Comparison of ENCODE assay signal across 22 cellular contexts in genomic region chr18:25187582-25188291, GRCh38.
"Had no signal": no experiment of that assay in that cellular context is flagged by ENCODE, and none has a peak within 500 bp of the region (broad histone marks: within the 10 kb centered on the region; RNA-seq: fewer than 3 reads in every experiment).

No MANE protein-coding gene starts in this region.

- H3K4me1 ChIP-seq: tibial artery, uterus had no signal

- H3K27me3 Mint-ChIP-seq: activated CD8-positive, alpha-beta T cell treated with anti-CD3 and anti-CD28 coated beads for 36 hours; activated T-cell treated with anti-CD3 and anti-CD28 coated beads, Interleukin-2, amount 50 U/mL, for 24 hours had no signal

- DNase-seq: activated CD4-positive, alpha-beta T cell treated with anti-CD3 and anti-CD28 coated beads for 48 hours; activated CD4-positive, CD25-positive, alpha-beta regulatory T cell; activated CD8-positive, alpha-beta T cell treated with anti-CD3 and anti-CD28 coated beads for 36 hours; activated naive CD4-positive, alpha-beta T cell treated with anti-CD3 and anti-CD28 coated beads for 36 hours; activated T-cell treated with anti-CD3 and anti-CD28 coated beads, Interleukin-2, amount 50 U/mL, for 24 hours; brain microvascular endothelial cell; central memory CD4-positive, alpha-beta T cell; cortex of kidney; effector CD4-positive, alpha-beta T cell; immature natural killer cell; kidney glomerular epithelial cell; left ventricle myocardium inferior; mammary epithelial cell; naive thymus-derived CD4-positive, alpha-beta T cell; posterior cingulate gyrus; stimulated activated CD4-positive, alpha-beta T cell treated with anti-CD3 and anti-CD28 coated beads, Interleukin-2, amount 100 ng/mL, for 24 hours; stimulated activated naive CD4-positive, alpha-beta T cell treated with Interleukin-2 at 50 U/mL for 16 hours; T-helper 1 cell; T-helper 9 cell; tibial artery; uterus had no signal

- H3K27me3 ChIP-seq: brain microvascular endothelial cell, tibial artery, uterus had no signal

- H3K4me3 Mint-ChIP-seq: activated CD8-positive, alpha-beta T cell treated with anti-CD3 and anti-CD28 coated beads for 36 hours; activated naive CD4-positive, alpha-beta T cell treated with anti-CD3 and anti-CD28 coated beads for 36 hours; activated T-cell treated with anti-CD3 and anti-CD28 coated beads, Interleukin-2, amount 50 U/mL, for 24 hours; immature natural killer cell; naive thymus-derived CD4-positive, alpha-beta T cell had no signal

- H3K27ac Mint-ChIP-seq: activated CD8-positive, alpha-beta T cell treated with anti-CD3 and anti-CD28 coated beads for 36 hours; activated naive CD4-positive, alpha-beta T cell treated with anti-CD3 and anti-CD28 coated beads for 36 hours; activated T-cell treated with anti-CD3 and anti-CD28 coated beads, Interleukin-2, amount 50 U/mL, for 24 hours; immature natural killer cell; naive thymus-derived CD4-positive, alpha-beta T cell had no signal

- H3K4me3 ChIP-seq: left ventricle myocardium inferior, tibial artery, uterus had no signal

- ATAC-seq: activated CD8-positive, alpha-beta T cell treated with anti-CD3 and anti-CD28 coated beads for 36 hours; esophagus mucosa had no signal

- H3K4me1 Mint-ChIP-seq: immature natural killer cell; naive thymus-derived CD4-positive, alpha-beta T cell had no signal

- H3K36me3 Mint-ChIP-seq: immature natural killer cell; naive thymus-derived CD4-positive, alpha-beta T cell had no signal

- H3K27ac ChIP-seq: brain microvascular endothelial cell, left ventricle myocardium inferior, tibial artery, uterus had no signal

- H3K36me3 ChIP-seq: brain microvascular endothelial cell, left ventricle myocardium inferior, tibial artery, uterus had no signal

- H3K9me3 Mint-ChIP-seq: activated CD8-positive, alpha-beta T cell treated with anti-CD3 and anti-CD28 coated beads for 36 hours; activated naive CD4-positive, alpha-beta T cell treated with anti-CD3 and anti-CD28 coated beads for 36 hours; activated T-cell treated with anti-CD3 and anti-CD28 coated beads, Interleukin-2, amount 50 U/mL, for 24 hours; immature natural killer cell had no signal
